In genomic region chr6:99114769-99115406, GRCh38 we compare ENCODE assay signal across 11 cellular contexts.
"Had no signal": no experiment of that assay in that cellular context is flagged by ENCODE, and none has a peak within 500 bp of the region (broad histone marks: within the 10 kb centered on the region; RNA-seq: fewer than 3 reads in every experiment).

No MANE protein-coding gene starts in this region.

- H3K27me3 ChIP-seq: testis had no signal

- H3K36me3 Mint-ChIP-seq: brain had no signal

- H3K27ac ChIP-seq: heart left ventricle, testis had no signal

- H3K4me1 Mint-ChIP-seq: activated B cell treated with CpG ODN at 0.5 μM for 24 hours; activated CD4-positive, alpha-beta T cell treated with anti-CD3 and anti-CD28 coated beads, Interleukin-2, amount 10 ng/mL, durations not matched to agents 7 days and 5 days; central memory CD8-positive, alpha-beta T cell had no signal

- H3K4me1 ChIP-seq: heart left ventricle, testis had no signal

- H3K4me3 ChIP-seq: heart left ventricle, testis had no signal

- H3K27me3 Mint-ChIP-seq: brain had no signal

- H3K27ac Mint-ChIP-seq: activated B cell treated with CpG ODN at 0.5 μM for 24 hours; activated CD4-positive, alpha-beta T cell treated with anti-CD3 and anti-CD28 coated beads, Interleukin-2, amount 10 ng/mL, durations not matched to agents 7 days and 5 days; activated naive CD4-positive, alpha-beta T cell treated with anti-CD3 and anti-CD28 coated beads for 36 hours; brain; stimulated activated naive CD8-positive, alpha-beta T cell treated with anti-CD3 and anti-CD28 coated beads, Interleukin-15, Interleukin-2, amounts not matched to agents 100 ng/mL and 50 ng/mL, for 24 hours had no signal

- ATAC-seq: heart left ventricle, left ventricle myocardium superior had no signal

- DNase-seq: activated B cell treated with CpG ODN at 0.5 μM for 24 hours; activated CD4-positive, alpha-beta T cell treated with anti-CD3 and anti-CD28 coated beads, Interleukin-2, amount 10 ng/mL, durations not matched to agents 7 days and 5 days; activated naive CD4-positive, alpha-beta T cell treated with anti-CD3 and anti-CD28 coated beads for 36 hours; effector memory CD4-positive, alpha-beta T cell; heart left ventricle; left ventricle myocardium superior; stimulated activated CD4-positive, alpha-beta T cell treated with anti-CD3 and anti-CD28 coated beads, Interleukin-2, amount 100 ng/mL, for 48 hours; testis had no signal

- H3K4me3 Mint-ChIP-seq: activated B cell treated with CpG ODN at 0.5 μM for 24 hours; activated CD4-positive, alpha-beta T cell treated with anti-CD3 and anti-CD28 coated beads, Interleukin-2, amount 10 ng/mL, durations not matched to agents 7 days and 5 days; activated naive CD4-positive, alpha-beta T cell treated with anti-CD3 and anti-CD28 coated beads for 36 hours; brain; central memory CD8-positive, alpha-beta T cell; stimulated activated naive CD8-positive, alpha-beta T cell treated with anti-CD3 and anti-CD28 coated beads, Interleukin-15, Interleukin-2, amounts not matched to agents 100 ng/mL and 50 ng/mL, for 24 hours had no signal

- H3K9me3 Mint-ChIP-seq: activated B cell treated with CpG ODN at 0.5 μM for 24 hours; activated CD4-positive, alpha-beta T cell treated with anti-CD3 and anti-CD28 coated beads, Interleukin-2, amount 10 ng/mL, durations not matched to agents 7 days and 5 days; activated naive CD4-positive, alpha-beta T cell treated with anti-CD3 and anti-CD28 coated beads for 36 hours; central memory CD8-positive, alpha-beta T cell; stimulated activated naive CD8-positive, alpha-beta T cell treated with anti-CD3 and anti-CD28 coated beads, Interleukin-15, Interleukin-2, amounts not matched to agents 100 ng/mL and 50 ng/mL, for 24 hours had no signal

- H3K36me3 ChIP-seq: heart left ventricle had no signal

- H3K9me3 ChIP-seq: heart left ventricle, testis had no signal
